ENCODE assay signal across 8 cellular contexts in the genomic region with DNA sequence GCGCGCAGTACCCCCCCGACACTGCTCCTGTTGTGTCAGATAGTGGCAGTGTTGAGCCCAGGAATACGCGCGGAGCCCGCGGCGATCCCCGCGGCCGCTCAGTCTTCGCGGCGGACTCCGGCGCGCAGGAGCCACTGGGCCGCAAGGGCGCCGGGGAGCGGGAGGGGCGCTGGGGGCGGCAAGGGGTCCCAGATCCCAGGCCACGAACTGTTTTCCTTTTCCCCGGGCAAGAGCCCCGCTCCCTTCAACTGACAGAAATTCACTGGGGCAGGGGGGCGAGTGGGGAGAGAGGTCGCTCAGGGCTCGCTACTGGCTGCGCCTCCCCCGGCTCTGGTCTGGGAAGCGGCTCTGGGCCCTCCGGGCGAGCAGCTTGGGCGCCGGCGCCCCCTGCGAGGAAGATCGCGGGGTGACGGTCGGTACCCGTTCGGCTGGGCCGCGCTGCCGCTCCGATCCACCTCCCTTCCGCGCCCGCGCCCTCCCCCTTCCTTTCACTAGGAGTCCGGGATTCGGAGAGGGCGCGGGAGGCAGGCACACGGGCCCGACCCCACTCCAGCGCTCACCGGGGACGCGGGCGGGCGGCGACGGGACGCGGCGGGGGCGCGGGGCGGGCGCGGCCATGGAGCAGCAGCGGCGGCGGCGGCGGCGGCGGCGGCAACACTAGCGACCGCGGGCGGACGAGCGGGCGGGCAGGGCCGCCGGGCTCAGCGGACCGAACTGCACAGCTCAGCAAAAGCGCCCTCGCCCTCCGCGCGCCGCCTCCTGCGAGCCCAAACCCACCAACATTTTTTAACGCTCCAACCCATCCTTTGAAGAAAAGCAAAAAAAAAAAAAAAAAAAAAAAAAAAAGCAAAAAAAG. TPM values are rescaled to one million over a fixed set of nuclear protein-coding genes. Genes with fewer than 3 reads are reported as not detected.
DNase-seq lines count a peak whose midpoint lies in the region; ATAC-seq and TF ChIP-seq lines count a peak whose summit lies in the region.

No MANE protein-coding gene starts in this region.

- TF ChIP-seq CTCF in CD14-positive monocyte (IDR thresholded peaks at IDR 0.05), result peak; percentile 48
- peak; percentile 73 for TF ChIP-seq CTCF in activated CD8-positive, alpha-beta T cell treated with anti-CD3 and anti-CD28 coated beads for 36 hours (IDR thresholded peaks at IDR 0.05)

- intact Hi-C loops in CD14-positive monocyte (cut with micrococcal nuclease), result loop anchor here (2.0 to 5.0 kb wide), 2 partner anchors 536 to 538 kb away; no protein-coding TSS in a partner anchor
- intact Hi-C loops in activated CD8-positive, alpha-beta T cell treated with anti-CD3 and anti-CD28 coated beads for 36 hours (cut with micrococcal nuclease), result no loop called here

- H3K36me3 Mint-ChIP-seq in CD14-positive monocyte (peaks cover 4% of the 10 kb centered on the region in 2 donors), memory B cell (no peaks in the 10 kb centered on the region)
- H3K36me3 Mint-ChIP-seq in activated CD8-positive, alpha-beta T cell treated with anti-CD3 and anti-CD28 coated beads for 36 hours (ENCODE audit: low read depth), result no peaks in the 10 kb centered on the region

- peaks cover 0 to 5% (median 3%) of the 10 kb centered on the region in 7 donors for H3K9me3 Mint-ChIP-seq in CD14-positive monocyte
- H3K9me3 Mint-ChIP-seq in activated CD8-positive, alpha-beta T cell treated with anti-CD3 and anti-CD28 coated beads for 36 hours, result no peaks in the 10 kb centered on the region
- H3K9me3 Mint-ChIP-seq in memory B cell, result no peaks in the 10 kb centered on the region

- CTCF ChIA-PET in activated CD8-positive, alpha-beta T cell treated with anti-CD3 and anti-CD28 coated beads for 36 hours (lab: Charles Lee), result interaction anchor here (0.6 to 1.9 kb wide), 19 partner anchors 8 to 549 kb away, joined by 3 to 7 read pairs (median 4); no protein-coding TSS in a partner anchor

- DNase-seq in CD14-positive monocyte (ENCODE audit: low spot score) (peak; percentile 73), GM19240 (ENCODE audit: insufficient read length, low spot score) (peak; percentile 87), NCI-H510A treated with DMSO at 0.1 percent for 48 hours (lab: John Stamatoyannopoulos, UW) (peak; percentile 20), memory B cell (ENCODE audit: low spot score in 2 of 2) (peak; percentile 79 to 84)
- DNase-seq in activated CD8-positive, alpha-beta T cell treated with anti-CD3 and anti-CD28 coated beads for 36 hours, result peak; percentile 88
- DNase-seq in effector CD8-positive, alpha-beta T cell (lab: John Stamatoyannopoulos, UW), result peak; percentile 1
- DNase-seq in stimulated activated CD4-positive, alpha-beta T cell treated with anti-CD3 and anti-CD28 coated beads, TNF-alpha, amount 100 ng/mL, for 48 hours (ENCODE audit: low read depth in 3 of 3), result peak; percentile 52 to 59 (median 58)

- ATAC-seq in HG03442 (IDR thresholded peaks at IDR 0.05; ENCODE audit: unreplicated experiment) (peak; percentile 88), memory B cell (ENCODE audit: low read depth) (peak; percentile 77)
- peak; percentile 92 for ATAC-seq in activated CD8-positive, alpha-beta T cell treated with anti-CD3 and anti-CD28 coated beads for 36 hours

- no peak overlapping the region for H3K27ac Mint-ChIP-seq in CD14-positive monocyte
- peak overlapping the region; percentile 46 for H3K27ac Mint-ChIP-seq in activated CD8-positive, alpha-beta T cell treated with anti-CD3 and anti-CD28 coated beads for 36 hours
- H3K27ac Mint-ChIP-seq in memory B cell, result no peak overlapping the region

- H3K27me3 Mint-ChIP-seq in CD14-positive monocyte (ENCODE audit: low read depth in 3 of 3) (peaks cover 11 to 34% (median 17%) of the 10 kb centered on the region in 3 donors), memory B cell (no peaks in the 10 kb centered on the region)
- H3K27me3 Mint-ChIP-seq in activated CD8-positive, alpha-beta T cell treated with anti-CD3 and anti-CD28 coated beads for 36 hours, result peaks cover 28% of the 10 kb centered on the region

- POLR2A ChIA-PET in activated CD8-positive, alpha-beta T cell treated with anti-CD3 and anti-CD28 coated beads for 36 hours (lab: Charles Lee), result interaction anchor here (0.6 to 1.9 kb wide), 5 partner anchors 13 to 229 kb away, joined by 3 to 6 read pairs (median 4); no protein-coding TSS in a partner anchor

- H3K4me3 Mint-ChIP-seq in CD14-positive monocyte, result peak overlapping the region; percentile 75 to 87
- H3K4me3 Mint-ChIP-seq in activated CD8-positive, alpha-beta T cell treated with anti-CD3 and anti-CD28 coated beads for 36 hours, result no peak overlapping the region
- H3K4me3 Mint-ChIP-seq in memory B cell, result no peak overlapping the region

- H3K4me1 Mint-ChIP-seq in CD14-positive monocyte, result peaks cover 7% of the 10 kb centered on the region
- no peaks in the 10 kb centered on the region for H3K4me1 Mint-ChIP-seq in activated CD8-positive, alpha-beta T cell treated with anti-CD3 and anti-CD28 coated beads for 36 hours (ENCODE audit: low read depth)
- peaks cover 3% of the 10 kb centered on the region for H3K4me1 Mint-ChIP-seq in memory B cell

RNA-seq across cellular contexts. Expression of gene SETBP1, which starts 1.4 kb away (rescaled TPM):
- under 1 TPM in 1 of 2 donors, not detected in 1; 0.01 TPM for polyA plus RNA-seq in CD14-positive monocyte
- 10 to 100 TPM; 10.2 to 10.4 TPM for total RNA-seq in activated CD8-positive, alpha-beta T cell treated with anti-CD3 and anti-CD28 coated beads for 36 hours

Comparison
In these comparisons a context has a peak if more than half of its experiments do, and no peak if none do; other contexts are left out.
1. Peak in every context shown above with its lines: DNase-seq and ATAC-seq.
2. DNase-seq: peak in every context shown above with its lines; median percentile 88 in activated CD8-positive, alpha-beta T cell treated with anti-CD3 and anti-CD28 coated beads for 36 hours; 87 in GM19240; 82 in memory B cell; 73 in CD14-positive monocyte; 58 in stimulated activated CD4-positive, alpha-beta T cell treated with anti-CD3 and anti-CD28 coated beads, TNF-alpha, amount 100 ng/mL, for 48 hours; 20 in NCI-H510A treated with DMSO at 0.1 percent for 48 hours; 1 in effector CD8-positive, alpha-beta T cell.
3. H3K4me3 Mint-ChIP-seq: peak in CD14-positive monocyte (2 of 2); none in activated CD8-positive, alpha-beta T cell treated with anti-CD3 and anti-CD28 coated beads for 36 hours (single experiment) and memory B cell (single experiment).